In the genomic region with DNA sequence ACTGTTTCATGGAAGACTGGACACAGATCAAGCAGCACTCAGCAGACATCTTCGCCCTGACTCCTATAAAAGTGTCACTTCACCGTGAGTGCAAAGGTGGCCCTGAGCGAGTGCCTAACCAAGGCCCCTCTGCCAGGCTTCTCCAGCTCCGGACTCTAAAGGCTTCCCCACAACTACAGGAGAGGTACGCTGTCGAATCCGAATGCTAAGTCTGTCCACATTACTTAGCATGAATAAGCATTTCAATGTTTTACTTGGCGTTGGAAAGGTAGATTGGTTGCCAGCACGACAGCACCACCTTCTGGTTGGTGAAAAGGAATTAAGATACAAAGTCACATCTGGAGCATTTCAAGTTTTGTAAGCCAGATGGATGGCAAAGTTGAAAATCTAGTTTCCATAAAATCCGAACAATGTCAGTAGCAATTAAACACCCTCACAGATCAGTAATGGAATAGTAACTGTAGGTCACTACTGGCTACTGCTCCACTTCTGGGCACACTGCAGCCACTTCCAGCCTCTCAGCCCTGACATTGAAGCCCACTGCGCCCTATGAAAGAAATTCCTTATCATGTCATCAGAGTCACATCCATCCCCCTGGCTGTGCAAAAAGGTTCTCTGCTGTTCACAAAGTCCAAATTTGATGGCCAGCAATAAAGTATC, we compare ENCODE assay signal across 8 cellular contexts.
DNase-seq lines count a peak whose midpoint lies in the region; ATAC-seq, FAIRE-seq and TF ChIP-seq lines count a peak whose summit lies in the region.

No MANE protein-coding gene starts in this region.

- peak; percentile 68 for FAIRE-seq in A549 (lab: Jason Lieb, UNC)

- H3K4me3 ChIP-seq in A549 (no peak overlapping the region), brain microvascular endothelial cell (ENCODE audit: low read depth, low read length) (no peak overlapping the region), iPS DF 6.9 (ENCODE audit: low read length) (no peak overlapping the region), skeletal muscle tissue (ENCODE audit: low read length in 3 of 3) (peak overlapping the region; percentile 4 to 46 (median 38))

- TF ChIP-seq EP300 in A549 (IDR thresholded peaks at IDR 0.05) = peak; percentile 35 to 44; a peak in 2 of 5 replicates

- H3K27ac ChIP-seq in A549 (peak overlapping the region; percentile 91), brain microvascular endothelial cell (no peak overlapping the region), iPS DF 6.9 (ENCODE audit: low read length) (no peak overlapping the region), skeletal muscle tissue (ENCODE audit: low read depth, low read length) (peak overlapping the region; percentile 77)

- WGBS in A549 (ENCODE audit: missing lambda C conversion rate) = 10% methylated on average over 11 of the region's 11 CpGs
- WGBS in iPS DF 6.9 (ENCODE audit: insufficient coverage, insufficient read length) = no CpG with 5 or more reads among the region's 11 CpGs

- H3K4me1 ChIP-seq in A549 = peaks cover 70% of the 10 kb centered on the region
- peaks cover 2% of the 10 kb centered on the region; the same call in 1 of the 2 replicates for H3K4me1 ChIP-seq in iPS DF 6.9 (ENCODE audit: control insufficient read depth, insufficient read depth, low read length)
- H3K4me1 ChIP-seq in skeletal muscle tissue (ENCODE audit: control insufficient read depth in 3 of 3, insufficient read depth in 3 of 3, low read length in 3 of 3) = peaks cover 14 to 30% (median 15%) of the 10 kb centered on the region in 3 donors

- H3K36me3 ChIP-seq in brain microvascular endothelial cell (replicated peaks) = no peaks in the 10 kb centered on the region
- H3K36me3 ChIP-seq in iPS DF 6.9 (ENCODE audit: control insufficient read depth, insufficient read depth, low read length) = no peaks in the 10 kb centered on the region
- H3K36me3 ChIP-seq in skeletal muscle tissue (ENCODE audit: control insufficient read depth in 3 of 3, insufficient read depth in 3 of 3, low read length in 3 of 3) = peaks cover 0 to 2% (median 0%) of the 10 kb centered on the region in 3 donors

- TF ChIP-seq POLR2A in A549 (IDR thresholded peaks at IDR 0.05; ENCODE audit: low read length) = peak; percentile 23; the same call in 1 of the 2 replicates

- TF ChIP-seq CTCF in A549 (IDR thresholded peaks at IDR 0.05) = peak; percentile 94
- peak; percentile 74 for TF ChIP-seq CTCF in brain microvascular endothelial cell (IDR thresholded peaks at IDR 0.05; ENCODE audit: low read depth, low read length, missing control alignments)

- ATAC-seq in A549 (peak; percentile 79 to 92), GM18502 (IDR thresholded peaks at IDR 0.05; ENCODE audit: poor library complexity, unreplicated experiment) (peak; percentile 56), GM21360 (IDR thresholded peaks at IDR 0.05; ENCODE audit: unreplicated experiment) (no peak)

- CTCF ChIA-PET in A549 (lab: Yijun Ruan, JAX) = interaction anchor here (0.6 to 5.8 kb wide), 54 partner anchors 10 to 605 kb away, joined by 3 to 72 read pairs (median 4); no protein-coding TSS in a partner anchor

- no peaks in the 10 kb centered on the region for H3K9me3 ChIP-seq in A549
- no peaks in the 10 kb centered on the region for H3K9me3 ChIP-seq in iPS DF 6.9 (ENCODE audit: control insufficient read depth, insufficient read depth, low read length)
- H3K9me3 ChIP-seq in skeletal muscle tissue (ENCODE audit: control insufficient read depth in 3 of 3, low read length in 3 of 3) = no peaks in the 10 kb centered on the region

- H3K9ac ChIP-seq in skeletal muscle tissue (ENCODE audit: low read depth in 1 of 3, low read length in 3 of 3) = peak overlapping the region; percentile 72 to 76 (median 76)

- in situ Hi-C loops in brain microvascular endothelial cell (cut with HindIII; ENCODE audit: low pct_ligation_motif_present, low sequenced_read_pairs) = no loop called here

- peak; percentile 99 to 100 for TF ChIP-seq RAD21 in A549 (conservative IDR thresholded peaks at IDR 0.05 in 1 of 2, IDR thresholded peaks at IDR 0.05 in 1 of 2)

- no peaks in the 10 kb centered on the region for H3K27me3 ChIP-seq in brain microvascular endothelial cell (replicated peaks)
- no peaks in the 10 kb centered on the region for H3K27me3 ChIP-seq in iPS DF 6.9 (ENCODE audit: control insufficient read depth, insufficient read depth, low read length)
- H3K27me3 ChIP-seq in skeletal muscle tissue (ENCODE audit: control insufficient read depth in 3 of 3, insufficient read depth in 3 of 3, low read length in 3 of 3) = no peaks in the 10 kb centered on the region

- POLR2A ChIA-PET in A549 (lab: Yijun Ruan, JAX) = interaction anchor here (0.9 to 2.4 kb wide), 5 partner anchors 27 to 244 kb away, joined by 3 to 10 read pairs (median 3); no protein-coding TSS in a partner anchor

- H3K4me2 ChIP-seq in A549 = peak overlapping the region; percentile 70

- DNase-seq in A549 (ENCODE audit: low read depth in 1 of 2, low spot score in 1 of 2) (peak; percentile 73 to 97), NCI-H1694 (lab: John Stamatoyannopoulos, UW) (peak; percentile 74), T-helper 2 cell (peak in 3 of 5 experiments; percentile 7 to 77 (median 9)), brain microvascular endothelial cell (peak; percentile 82), iPS DF 6.9 (ENCODE audit: low read depth, low spot score) (peak; percentile 77)

TF ChIP-seq in A549, 52 proteins besides CTCF, POLR2A, EP300 and RAD21:
- TF ChIP-seq FOXS1 (CRISPR knock-in tag; IDR thresholded peaks at IDR 0.05) (peak; percentile 62; the same call in 1 of the 2 replicates), CEBPB (IDR thresholded peaks at IDR 0.05) (0 out of 4 replicates have a peak, but pooled peaks of 1 of the 2 experiments have one; percentile 8), SMC3 (IDR thresholded peaks at IDR 0.05) (peak; percentile 97), HOXB13 (CRISPR knock-in tag; IDR thresholded peaks at IDR 0.05; ENCODE audit: low read depth) (peak; percentile 45; the same call in 1 of the 2 replicates), JUN (IDR thresholded peaks at IDR 0.05) (peak; percentile 19 to 54; a peak in 1 of 5 replicates), FOSL2 (IDR thresholded peaks at IDR 0.05) (no peak), FOSL2 (CRISPR knock-in tag; IDR thresholded peaks at IDR 0.05) (peak; percentile 16; the same call in 1 of the 2 replicates), EHF (CRISPR knock-in tag; IDR thresholded peaks at IDR 0.05) (no peak), NFE2L2 (conservative IDR thresholded peaks at IDR 0.05; ENCODE audit: low read length) (peak; percentile 76), MAFK (IDR thresholded peaks at IDR 0.05; ENCODE audit: partially characterized antibody) (peak; percentile 96)
- TF ChIP-seq, protein P1, sequence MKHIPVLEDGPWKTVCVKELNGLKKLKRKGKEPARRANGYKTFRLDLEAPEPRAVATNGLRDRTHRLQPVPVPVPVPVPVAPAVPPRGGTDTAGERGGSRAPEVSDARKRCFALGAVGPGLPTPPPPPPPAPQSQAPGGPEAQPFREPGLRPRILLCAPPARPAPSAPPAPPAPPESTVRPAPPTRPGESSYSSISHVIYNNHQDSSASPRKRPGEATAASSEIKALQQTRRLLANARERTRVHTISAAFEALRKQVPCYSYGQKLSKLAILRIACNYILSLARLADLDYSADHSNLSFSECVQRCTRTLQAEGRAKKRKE (CRISPR knock-in tag; IDR thresholded peaks at IDR 0.05; ENCODE audit: low read depth) = peak; percentile 84
- TF ChIP-seq, protein P2, sequence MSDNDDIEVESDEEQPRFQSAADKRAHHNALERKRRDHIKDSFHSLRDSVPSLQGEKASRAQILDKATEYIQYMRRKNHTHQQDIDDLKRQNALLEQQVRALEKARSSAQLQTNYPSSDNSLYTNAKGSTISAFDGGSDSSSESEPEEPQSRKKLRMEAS (IDR thresholded peaks at IDR 0.05) = 0 out of 2 replicates have a peak, but pooled peaks have one; percentile 48
- TF ChIP-seq, protein P3, sequence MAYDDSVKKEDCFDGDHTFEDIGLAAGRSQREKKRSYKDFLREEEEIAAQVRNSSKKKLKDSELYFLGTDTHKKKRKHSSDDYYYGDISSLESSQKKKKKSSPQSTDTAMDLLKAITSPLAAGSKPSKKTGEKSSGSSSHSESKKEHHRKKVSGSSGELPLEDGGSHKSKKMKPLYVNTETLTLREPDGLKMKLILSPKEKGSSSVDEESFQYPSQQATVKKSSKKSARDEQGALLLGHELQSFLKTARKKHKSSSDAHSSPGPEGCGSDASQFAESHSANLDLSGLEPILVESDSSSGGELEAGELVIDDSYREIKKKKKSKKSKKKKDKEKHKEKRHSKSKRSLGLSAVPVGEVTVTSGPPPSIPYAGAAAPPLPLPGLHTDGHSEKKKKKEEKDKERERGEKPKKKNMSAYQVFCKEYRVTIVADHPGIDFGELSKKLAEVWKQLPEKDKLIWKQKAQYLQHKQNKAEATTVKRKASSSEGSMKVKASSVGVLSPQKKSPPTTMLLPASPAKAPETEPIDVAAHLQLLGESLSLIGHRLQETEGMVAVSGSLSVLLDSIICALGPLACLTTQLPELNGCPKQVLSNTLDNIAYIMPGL (CRISPR knock-in tag; IDR thresholded peaks at IDR 0.05; ENCODE audit: borderline replicate concordance) = no peak
- TF ChIP-seq, protein P4, sequence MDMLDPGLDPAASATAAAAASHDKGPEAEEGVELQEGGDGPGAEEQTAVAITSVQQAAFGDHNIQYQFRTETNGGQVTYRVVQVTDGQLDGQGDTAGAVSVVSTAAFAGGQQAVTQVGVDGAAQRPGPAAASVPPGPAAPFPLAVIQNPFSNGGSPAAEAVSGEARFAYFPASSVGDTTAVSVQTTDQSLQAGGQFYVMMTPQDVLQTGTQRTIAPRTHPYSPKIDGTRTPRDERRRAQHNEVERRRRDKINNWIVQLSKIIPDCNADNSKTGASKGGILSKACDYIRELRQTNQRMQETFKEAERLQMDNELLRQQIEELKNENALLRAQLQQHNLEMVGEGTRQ (IDR thresholded peaks at IDR 0.05) = no peak
TF ChIP-seq in A549: peak in this region for 10.

Comparison
In these comparisons a context has a peak if more than half of its experiments do, and no peak if none do; other contexts are left out.
1. DNase-seq: peak in every context shown above with its lines; median percentile 85 in A549; 82 in brain microvascular endothelial cell; 77 in iPS DF 6.9; 74 in NCI-H1694; 9 in T-helper 2 cell.
2. H3K27ac ChIP-seq: peak in A549 (2 of 2) and skeletal muscle tissue (single experiment); none in brain microvascular endothelial cell (single experiment) and iPS DF 6.9 (single experiment).
3. H3K4me3 ChIP-seq: peak in skeletal muscle tissue (3 of 3); none in A549 (single experiment), brain microvascular endothelial cell (single experiment) and iPS DF 6.9 (single experiment).